ENCODE assay signal across 1 cellular context in the genomic region with DNA sequence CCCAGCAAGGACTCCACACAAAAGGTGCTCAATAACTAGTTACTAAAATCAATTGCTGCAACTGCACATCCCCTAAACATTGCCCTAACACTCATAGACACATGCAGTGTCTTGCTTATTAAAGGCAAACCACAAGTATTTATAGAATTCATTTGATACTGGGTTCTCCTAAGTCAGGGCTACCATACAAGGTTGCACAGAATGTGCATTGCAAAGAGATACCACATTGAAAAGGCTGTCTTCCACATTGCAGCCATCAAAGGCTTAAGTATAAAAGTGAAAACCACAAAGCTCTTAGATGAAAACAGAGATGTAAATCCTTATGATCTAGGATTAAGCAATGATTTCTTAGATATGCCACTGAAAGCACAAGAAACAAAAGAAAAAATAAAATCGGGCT.
TF ChIP-seq lines count a peak whose summit lies in the region.

No MANE protein-coding gene starts in this region.

TF ChIP-seq in IMR-90, 13 proteins besides CTCF, POLR2A, EP300 and RAD21:
- TF ChIP-seq MAFK (IDR thresholded peaks at IDR 0.05; ENCODE audit: low read depth, low read length) (no peak), BHLHE40 (IDR thresholded peaks at IDR 0.05; ENCODE audit: low read depth, low read length) (no peak), SMC3 (IDR thresholded peaks at IDR 0.05; ENCODE audit: low read depth, low read length) (no peak), RFX5 (IDR thresholded peaks at IDR 0.05; ENCODE audit: low read depth, low read length) (no peak), CHD1 (IDR thresholded peaks at IDR 0.05; ENCODE audit: low read depth, low read length) (no peak), CEBPB (IDR thresholded peaks at IDR 0.05; ENCODE audit: low read depth, low read length) (no peak), MXI1 (IDR thresholded peaks at IDR 0.05; ENCODE audit: borderline replicate concordance, low read depth, low read length) (no peak), MAZ (IDR thresholded peaks at IDR 0.05; ENCODE audit: borderline replicate concordance, low read depth, low read length) (no peak), NFE2L2 (IDR thresholded peaks at IDR 0.05; ENCODE audit: low read depth, low read length) (no peak), RCOR1 (IDR thresholded peaks at IDR 0.05; ENCODE audit: insufficient replicate concordance, low read length) (no peak), FOS (IDR thresholded peaks at IDR 0.05; ENCODE audit: low read depth, low read length) (no peak)
- TF ChIP-seq, protein P1, sequence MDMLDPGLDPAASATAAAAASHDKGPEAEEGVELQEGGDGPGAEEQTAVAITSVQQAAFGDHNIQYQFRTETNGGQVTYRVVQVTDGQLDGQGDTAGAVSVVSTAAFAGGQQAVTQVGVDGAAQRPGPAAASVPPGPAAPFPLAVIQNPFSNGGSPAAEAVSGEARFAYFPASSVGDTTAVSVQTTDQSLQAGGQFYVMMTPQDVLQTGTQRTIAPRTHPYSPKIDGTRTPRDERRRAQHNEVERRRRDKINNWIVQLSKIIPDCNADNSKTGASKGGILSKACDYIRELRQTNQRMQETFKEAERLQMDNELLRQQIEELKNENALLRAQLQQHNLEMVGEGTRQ (IDR thresholded peaks at IDR 0.05; ENCODE audit: low read depth, low read length) = no peak
- TF ChIP-seq, protein P2, sequence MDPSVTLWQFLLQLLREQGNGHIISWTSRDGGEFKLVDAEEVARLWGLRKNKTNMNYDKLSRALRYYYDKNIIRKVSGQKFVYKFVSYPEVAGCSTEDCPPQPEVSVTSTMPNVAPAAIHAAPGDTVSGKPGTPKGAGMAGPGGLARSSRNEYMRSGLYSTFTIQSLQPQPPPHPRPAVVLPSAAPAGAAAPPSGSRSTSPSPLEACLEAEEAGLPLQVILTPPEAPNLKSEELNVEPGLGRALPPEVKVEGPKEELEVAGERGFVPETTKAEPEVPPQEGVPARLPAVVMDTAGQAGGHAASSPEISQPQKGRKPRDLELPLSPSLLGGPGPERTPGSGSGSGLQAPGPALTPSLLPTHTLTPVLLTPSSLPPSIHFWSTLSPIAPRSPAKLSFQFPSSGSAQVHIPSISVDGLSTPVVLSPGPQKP (IDR thresholded peaks at IDR 0.05; ENCODE audit: borderline replicate concordance, low read depth, low read length) = no peak
